ENCODE assay signal across 11 cellular contexts in genomic region chr2:215921884-215922283, GRCh38.
DNase-seq lines count a peak whose midpoint lies in the region; TF ChIP-seq lines count a peak whose summit lies in the region.
"Had no signal": no experiment of that assay in that cellular context is flagged by ENCODE, and none has a peak within 500 bp of the region (broad histone marks: within the 10 kb centered on the region; RNA-seq: fewer than 3 reads in every experiment).

No MANE protein-coding gene starts in this region.

- no TSS peak for BruUV-seq in PC-9 (replicated peaks; lab: Mats Ljungman, UMichigan)

- peaks cover 21% of the 10 kb centered on the region for H3F3A ChIP-seq in PC-9 (ENCODE audit: insufficient read depth, low read depth)

- no peaks in the 10 kb centered on the region for H3K9me2 ChIP-seq in PC-9 (ENCODE audit: insufficient read depth)

- no peak overlapping the region for H3K4me3 Mint-ChIP-seq in activated CD4-positive, alpha-beta memory T cell treated with anti-CD3 and anti-CD28 coated beads, Interleukin-2, amount 10 ng/mL, durations not matched to agents 7 days and 5 days
- H3K4me3 Mint-ChIP-seq: dendritic cell treated with granulocyte-macrophage colony-stimulating factor and Interleukin-4, amounts not matched to agents 40 ng/mL and 50 ng/mL, for 4 days had no signal

- DNase-seq in NCI-H2196 (lab: John Stamatoyannopoulos, UW; ENCODE audit: unreplicated experiment) (peak; percentile 23), NCI-H2196 treated with DMSO at 0.1 percent for 48 hours (lab: John Stamatoyannopoulos, UW; ENCODE audit: unreplicated experiment) (no peak), PC-9 (peak; percentile 31 to 63), epithelial cell of esophagus (ENCODE audit: low read depth) (peak; percentile 58), skeletal muscle cell (ENCODE audit: low read depth) (peak; percentile 93)
- DNase-seq in stimulated activated CD4-positive, alpha-beta T cell treated with anti-CD3 and anti-CD28 coated beads, Interleukin-4, amount 100 ng/mL, for 24 hours = no peak
- no peak for DNase-seq in activated T-cell treated with anti-CD3 and anti-CD28 coated beads, Interleukin-2, amount 50 U/mL, for 48 hours
- no peak for DNase-seq in activated CD4-positive, alpha-beta memory T cell treated with anti-CD3 and anti-CD28 coated beads, Interleukin-2, amount 10 ng/mL, durations not matched to agents 7 days and 5 days
- DNase-seq: NCI-H187 had no signal

- H3K4me1 ChIP-seq in PC-9 (replicated peaks; ENCODE audit: insufficient read depth) = peaks cover 16% of the 10 kb centered on the region

- H2AFZ ChIP-seq in PC-9 = no peak overlapping the region

- no peaks in the 10 kb centered on the region for H3K36me3 ChIP-seq in PC-9 (ENCODE audit: low read depth)

- no peaks in the 10 kb centered on the region for H3K9me3 ChIP-seq in PC-9 (ENCODE audit: insufficient read depth, low read depth)

- H3K27ac Mint-ChIP-seq in activated CD4-positive, alpha-beta memory T cell treated with anti-CD3 and anti-CD28 coated beads, Interleukin-2, amount 10 ng/mL, durations not matched to agents 7 days and 5 days = no peak overlapping the region
- H3K27ac Mint-ChIP-seq: dendritic cell treated with granulocyte-macrophage colony-stimulating factor and Interleukin-4, amounts not matched to agents 40 ng/mL and 50 ng/mL, for 4 days; progenitor cell of endocrine pancreas had no signal

- H3K4me3 ChIP-seq in PC-9 (no peak overlapping the region), epithelial cell of esophagus (ENCODE audit: low read length) (no peak overlapping the region), skeletal muscle cell (ENCODE audit: low read depth, low read length) (no peak overlapping the region)

- H3K79me2 ChIP-seq in PC-9 (ENCODE audit: low read depth) = no peaks in the 10 kb centered on the region

- no peak overlapping the region for H3K27ac ChIP-seq in PC-9

- H3K9me3 Mint-ChIP-seq in activated CD4-positive, alpha-beta memory T cell treated with anti-CD3 and anti-CD28 coated beads, Interleukin-2, amount 10 ng/mL, durations not matched to agents 7 days and 5 days = no peaks in the 10 kb centered on the region
- H3K9me3 Mint-ChIP-seq: dendritic cell treated with granulocyte-macrophage colony-stimulating factor and Interleukin-4, amounts not matched to agents 40 ng/mL and 50 ng/mL, for 4 days had no signal

- TF ChIP-seq CTCF in PC-9 (conservative IDR thresholded peaks at IDR 0.05) = no peak
- TF ChIP-seq CTCF in epithelial cell of esophagus (IDR thresholded peaks at IDR 0.05; ENCODE audit: insufficient read depth, low read depth, low read length, missing control alignments) = no peak

- no peaks in the 10 kb centered on the region for H3K27me3 ChIP-seq in PC-9 (ENCODE audit: insufficient read depth, low read depth)

- H3K27me3 Mint-ChIP-seq in activated CD4-positive, alpha-beta memory T cell treated with anti-CD3 and anti-CD28 coated beads, Interleukin-2, amount 10 ng/mL, durations not matched to agents 7 days and 5 days = peaks cover 8% of the 10 kb centered on the region
- H3K27me3 Mint-ChIP-seq: progenitor cell of endocrine pancreas had no signal

- POLR2A ChIA-PET in PC-9 (lab: Charles Lee; ENCODE audit: unreplicated experiment) = no interaction called here
- POLR2A ChIA-PET in activated CD4-positive, alpha-beta memory T cell treated with anti-CD3 and anti-CD28 coated beads, Interleukin-2, amount 10 ng/mL, durations not matched to agents 7 days and 5 days (lab: Charles Lee) = no interaction called here

- intact Hi-C loops in PC-9 (cut with micrococcal nuclease; ENCODE audit: unreplicated experiment) = loop anchor here (2.0 to 5.0 kb wide), 2 partner anchors 241 to 655 kb away; no protein-coding TSS in a partner anchor

- CTCF ChIA-PET in PC-9 (lab: Charles Lee) = interaction anchor here (1.1 kb wide), 1 partner anchor 94 kb away, joined by 13 read pairs; no protein-coding TSS in a partner anchor
- CTCF ChIA-PET in activated CD4-positive, alpha-beta memory T cell treated with anti-CD3 and anti-CD28 coated beads, Interleukin-2, amount 10 ng/mL, durations not matched to agents 7 days and 5 days (lab: Charles Lee) = interaction anchor here (2.9 kb wide), 1 partner anchor 9 kb away, joined by 11 read pairs; no protein-coding TSS in a partner anchor

- peaks cover 17% of the 10 kb centered on the region for H3K4me1 Mint-ChIP-seq in activated CD4-positive, alpha-beta memory T cell treated with anti-CD3 and anti-CD28 coated beads, Interleukin-2, amount 10 ng/mL, durations not matched to agents 7 days and 5 days

- H4K20me1 ChIP-seq in PC-9 (ENCODE audit: insufficient read depth) = no peaks in the 10 kb centered on the region

- H3K4me2 ChIP-seq in PC-9 = no peak overlapping the region

- no peaks in the 10 kb centered on the region for H3K36me3 Mint-ChIP-seq in activated CD4-positive, alpha-beta memory T cell treated with anti-CD3 and anti-CD28 coated beads, Interleukin-2, amount 10 ng/mL, durations not matched to agents 7 days and 5 days (ENCODE audit: low read depth)

Comparison
In these comparisons a context has a peak if more than half of its experiments do, and no peak if none do; other contexts are left out.
1. DNase-seq: peak in NCI-H2196 (single experiment), PC-9 (2 of 2), epithelial cell of esophagus (single experiment) and skeletal muscle cell (single experiment); none in NCI-H2196 treated with DMSO at 0.1 percent for 48 hours (single experiment), stimulated activated CD4-positive, alpha-beta T cell treated with anti-CD3 and anti-CD28 coated beads, Interleukin-4, amount 100 ng/mL, for 24 hours (single experiment), activated T-cell treated with anti-CD3 and anti-CD28 coated beads, Interleukin-2, amount 50 U/mL, for 48 hours (0 of 2) and activated CD4-positive, alpha-beta memory T cell treated with anti-CD3 and anti-CD28 coated beads, Interleukin-2, amount 10 ng/mL, durations not matched to agents 7 days and 5 days (single experiment).